Comparison of ENCODE assay signal across 8 cellular contexts in the genomic region with DNA sequence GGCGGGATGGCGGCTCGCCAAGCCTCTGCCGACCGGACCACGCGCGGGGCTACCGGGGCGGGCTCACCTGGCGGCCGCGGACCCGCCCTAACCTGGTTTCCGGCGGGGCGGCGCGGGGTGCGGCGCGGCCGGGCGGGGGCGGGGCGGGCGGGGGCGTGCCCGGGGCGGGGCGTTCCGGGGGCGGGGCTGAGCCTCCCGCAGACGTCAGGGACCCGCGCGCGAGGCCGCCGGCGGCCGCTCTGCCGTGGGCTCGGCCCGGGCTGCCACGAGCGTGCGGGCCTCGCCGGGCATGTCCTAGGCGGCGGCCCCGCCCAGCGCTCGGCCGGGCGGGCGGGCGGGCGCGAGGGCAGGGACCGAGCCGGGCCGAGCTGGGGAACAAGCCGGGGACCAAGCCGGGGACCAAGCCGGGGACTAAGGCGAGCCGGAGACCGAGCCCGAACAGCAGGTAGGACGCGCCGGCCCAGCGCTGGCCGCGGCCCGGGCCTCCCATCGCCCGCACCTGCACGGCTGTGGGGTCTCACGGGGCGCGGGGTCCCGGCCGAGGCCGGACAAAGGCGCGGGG. TPM values are rescaled to one million over a fixed set of nuclear protein-coding genes. Genes with fewer than 3 reads are reported as not detected.
DNase-seq lines count a peak whose midpoint lies in the region; ATAC-seq and TF ChIP-seq lines count a peak whose summit lies in the region.

Gene CEP170B, plus strand, starts transcription at position 200 of the 562 bp plus-strand sequence. CDS start 3,183 bp downstream, outside the sequence.

- H3K4me3 ChIP-seq in HUES48 (ENCODE audit: low read depth, low read length) (peak within 1 kb of the TSS; percentile 81), lung (peak within 1 kb of the TSS; percentile 40)

- H3K4me3 Mint-ChIP-seq in CD4-positive, alpha-beta T cell = peak within 1 kb of the TSS; percentile 81
- peak within 1 kb of the TSS; percentile 74 for H3K4me3 Mint-ChIP-seq in stimulated activated memory B cell treated with anti-CD40 and anti-IgM and Interleukin-4, amounts not matched to agents 10 μg/mL and 1 μg/mL and 100 μg/mL, for 72 hours

- TF ChIP-seq CTCF in CD4-positive, alpha-beta T cell (IDR thresholded peaks at IDR 0.05) = no peak
- no peak for TF ChIP-seq CTCF in lung (IDR thresholded peaks at IDR 0.05; ENCODE audit: control extremely low read depth, extremely low read depth)

- H3K4me1 ChIP-seq in HUES48 (ENCODE audit: control insufficient read depth, insufficient read depth, low read length) = peaks cover 6% of the 10 kb centered on the region; the same call in 1 of the 2 replicates
- H3K4me1 ChIP-seq in lung (ENCODE audit: control insufficient read depth in 2 of 2, insufficient read depth in 2 of 2, low read length in 2 of 2) = peaks cover 0 to 13% of the 10 kb centered on the region in 2 donors

- WGBS in lung, 2 donors = 0 to 1% methylated on average over 28 to 90 of the region's 90 CpGs

- peaks cover 12% of the 10 kb centered on the region for H3K27me3 Mint-ChIP-seq in CD4-positive, alpha-beta T cell
- H3K27me3 Mint-ChIP-seq in stimulated activated memory B cell treated with anti-CD40 and anti-IgM and Interleukin-4, amounts not matched to agents 10 μg/mL and 1 μg/mL and 100 μg/mL, for 72 hours = peaks cover 53% of the 10 kb centered on the region

- no peaks in the 10 kb centered on the region for H3K9me3 ChIP-seq in CD4-positive, alpha-beta T cell (ENCODE audit: control insufficient read depth, low read length)
- no peaks in the 10 kb centered on the region; the same call in 1 of the 2 replicates for H3K9me3 ChIP-seq in HUES48 (ENCODE audit: control insufficient read depth, insufficient read depth, low read length)
- H3K9me3 ChIP-seq in lung (ENCODE audit: control insufficient read depth in 2 of 2, insufficient read depth in 1 of 2, low read length in 1 of 2) = peaks cover 0 to 3% of the 10 kb centered on the region in 2 donors

- ATAC-seq in CD4-positive, alpha-beta T cell (ENCODE audit: poor library complexity) = peak; percentile 80
- peak; percentile 20 for ATAC-seq in lung (ENCODE audit: insufficient read depth, low FRiP score)
- peak; percentile 65 for ATAC-seq in stimulated activated memory B cell treated with anti-CD40 and anti-IgM and Interleukin-4, amounts not matched to agents 10 μg/mL and 1 μg/mL and 100 μg/mL, for 72 hours
- ATAC-seq in GM21447 (IDR thresholded peaks at IDR 0.05; ENCODE audit: unreplicated experiment) = no peak
- no peak for ATAC-seq in GM21526 (IDR thresholded peaks at IDR 0.05; ENCODE audit: low FRiP score, unreplicated experiment)

- H3K27ac Mint-ChIP-seq in CD4-positive, alpha-beta T cell = peak within 1 kb of the TSS; percentile 51
- peak within 1 kb of the TSS; percentile 55 for H3K27ac Mint-ChIP-seq in stimulated activated memory B cell treated with anti-CD40 and anti-IgM and Interleukin-4, amounts not matched to agents 10 μg/mL and 1 μg/mL and 100 μg/mL, for 72 hours

- no peak within 1 kb of the TSS for H3K27ac ChIP-seq in CD4-positive, alpha-beta T cell (ENCODE audit: low read depth, low read length)
- H3K27ac ChIP-seq in HUES48 (ENCODE audit: low read depth, low read length) (peak within 1 kb of the TSS; percentile 81), lung (ENCODE audit: low read depth in 1 of 2, low read length in 1 of 2) (peak within 1 kb of the TSS; percentile 53 to 72)

- H3K36me3 ChIP-seq in HUES48 (ENCODE audit: control insufficient read depth, insufficient read depth, low read length) = peaks cover 7% of the 10 kb centered on the region
- H3K36me3 ChIP-seq in lung (ENCODE audit: control insufficient read depth in 2 of 2, insufficient read depth in 2 of 2, low read length in 2 of 2) = peaks cover 0 to 2% of the 10 kb centered on the region in 2 donors

- peak in 9 of 10 experiments; percentile 21 to 61 (median 38) for DNase-seq in CD4-positive, alpha-beta T cell
- DNase-seq in activated CD4-positive, alpha-beta T cell treated with anti-CD3 and anti-CD28 coated beads for 4 hours = peak; percentile 31 to 62
- peak; percentile 12 for DNase-seq in effector CD8-positive, alpha-beta T cell (lab: John Stamatoyannopoulos, UW)
- DNase-seq in lung (ENCODE audit: low spot score) = no peak

- H3K9me3 Mint-ChIP-seq in CD4-positive, alpha-beta T cell = no peaks in the 10 kb centered on the region
- no peaks in the 10 kb centered on the region for H3K9me3 Mint-ChIP-seq in stimulated activated memory B cell treated with anti-CD40 and anti-IgM and Interleukin-4, amounts not matched to agents 10 μg/mL and 1 μg/mL and 100 μg/mL, for 72 hours

- H3K27me3 ChIP-seq in CD4-positive, alpha-beta T cell (ENCODE audit: control insufficient read depth, insufficient read depth, low read length) = peaks cover 12% of the 10 kb centered on the region
- H3K27me3 ChIP-seq in HUES48 (ENCODE audit: control insufficient read depth, insufficient read depth, low read length) = peaks cover 5% of the 10 kb centered on the region; the same call in 1 of the 2 replicates
- no peaks in the 10 kb centered on the region for H3K27me3 ChIP-seq in lung (ENCODE audit: control insufficient read depth, insufficient read depth)

- CTCF ChIA-PET in CD4-positive, alpha-beta T cell (lab: Charles Lee) = interaction anchor here (0.7 kb wide), 1 partner anchor 67 kb away, joined by 3 read pairs; no protein-coding TSS in a partner anchor

- peaks cover 6% of the 10 kb centered on the region for H3K4me1 Mint-ChIP-seq in CD4-positive, alpha-beta T cell (ENCODE audit: low read depth)
- peaks cover 5% of the 10 kb centered on the region for H3K4me1 Mint-ChIP-seq in stimulated activated memory B cell treated with anti-CD40 and anti-IgM and Interleukin-4, amounts not matched to agents 10 μg/mL and 1 μg/mL and 100 μg/mL, for 72 hours

- H3K9ac ChIP-seq in HUES48 (ENCODE audit: low read depth, low read length) = peak within 1 kb of the TSS; percentile 64

- no peaks in the 10 kb centered on the region for H3K36me3 Mint-ChIP-seq in CD4-positive, alpha-beta T cell (ENCODE audit: low read depth)
- no peaks in the 10 kb centered on the region for H3K36me3 Mint-ChIP-seq in stimulated activated memory B cell treated with anti-CD40 and anti-IgM and Interleukin-4, amounts not matched to agents 10 μg/mL and 1 μg/mL and 100 μg/mL, for 72 hours

- POLR2A ChIA-PET in CD4-positive, alpha-beta T cell (lab: Charles Lee) = interaction anchor here (0.9 to 1.6 kb wide), 3 partner anchors 68 to 113 kb away, joined by 3 to 5 read pairs (median 4); partner anchors contain the start of gene SIVA1

- intact Hi-C loops in CD4-positive, alpha-beta T cell (cut with DNase I, micrococcal nuclease) = loop anchor here in 1 of 2 experiments (2.0 kb wide), 1 partner anchor 68 kb away; no protein-coding TSS in a partner anchor

RNA-seq across cellular contexts. Expression of gene CEP170B, which starts in this region (rescaled TPM):
- total RNA-seq in CD4-positive, alpha-beta T cell = 1 to 10 TPM; 4.4 to 4.7 TPM
- 10 to 100 TPM; 12.1 to 50.3 TPM for total RNA-seq in lung
- polyA plus RNA-seq in lung = 10 to 100 TPM; 12.7 to 17.6 TPM

Comparison
In these comparisons a context has a peak if more than half of its experiments do, and no peak if none do; other contexts are left out.
1. ATAC-seq: peak in CD4-positive, alpha-beta T cell (single experiment), lung (single experiment) and stimulated activated memory B cell treated with anti-CD40 and anti-IgM and Interleukin-4, amounts not matched to agents 10 μg/mL and 1 μg/mL and 100 μg/mL, for 72 hours (single experiment); none in GM21447 (single experiment) and GM21526 (single experiment).